ENCODE assay signal across 16 cellular contexts in genomic region chr10:124138195-124138882, GRCh38. TPM values are rescaled to one million over a fixed set of nuclear protein-coding genes. Genes with fewer than 3 reads are reported as not detected.
DNase-seq lines count a peak whose midpoint lies in the region; ATAC-seq and TF ChIP-seq lines count a peak whose summit lies in the region.
"Had no signal": no experiment of that assay in that cellular context is flagged by ENCODE, and none has a peak within 500 bp of the region (broad histone marks: within the 10 kb centered on the region; RNA-seq: fewer than 3 reads in every experiment).

No MANE protein-coding gene starts in this region.

- H3K36me3 ChIP-seq in muscle layer of duodenum (ENCODE audit: control insufficient read depth in 1 of 2, insufficient read depth in 2 of 2, low read length in 2 of 2) = no peaks in the 10 kb centered on the region
- no peaks in the 10 kb centered on the region for H3K36me3 ChIP-seq in tibial artery
- H3K36me3 ChIP-seq: Peyer's patch, thyroid gland had no signal

- intact Hi-C loops in tibial artery (cut with DNase I; ENCODE audit: low total_unique reads) = no loop called here

- no peak for ATAC-seq in activated naive CD8-positive, alpha-beta T cell treated with anti-CD3 and anti-CD28 coated beads, Interleukin-2, amount 10 ng/mL, durations not matched to agents 7 days and 5 days (ENCODE audit: low read depth)
- ATAC-seq in GM19351 (IDR thresholded peaks at IDR 0.05; ENCODE audit: unreplicated experiment) = no peak

- no peaks in the 10 kb centered on the region for H3K4me1 Mint-ChIP-seq in activated naive CD8-positive, alpha-beta T cell treated with anti-CD3 and anti-CD28 coated beads, Interleukin-2, amount 10 ng/mL, durations not matched to agents 7 days and 5 days
- no peaks in the 10 kb centered on the region for H3K4me1 Mint-ChIP-seq in activated naive CD8-positive, alpha-beta T cell treated with anti-CD3 and anti-CD28 coated beads for 36 hours

- peaks cover 11% of the 10 kb centered on the region for H3K27me3 Mint-ChIP-seq in activated naive CD8-positive, alpha-beta T cell treated with anti-CD3 and anti-CD28 coated beads, Interleukin-2, amount 10 ng/mL, durations not matched to agents 7 days and 5 days
- no peaks in the 10 kb centered on the region for H3K27me3 Mint-ChIP-seq in activated naive CD8-positive, alpha-beta T cell treated with anti-CD3 and anti-CD28 coated beads for 36 hours
- H3K27me3 Mint-ChIP-seq: naive B cell had no signal

- no peaks in the 10 kb centered on the region for H3K27me3 ChIP-seq in muscle layer of duodenum (ENCODE audit: low read depth, low read length)
- no peaks in the 10 kb centered on the region for H3K27me3 ChIP-seq in tibial artery
- H3K27me3 ChIP-seq: Peyer's patch, thyroid gland had no signal

- H3K9me3 Mint-ChIP-seq in activated naive CD8-positive, alpha-beta T cell treated with anti-CD3 and anti-CD28 coated beads, Interleukin-2, amount 10 ng/mL, durations not matched to agents 7 days and 5 days = no peaks in the 10 kb centered on the region
- no peaks in the 10 kb centered on the region for H3K9me3 Mint-ChIP-seq in activated naive CD8-positive, alpha-beta T cell treated with anti-CD3 and anti-CD28 coated beads for 36 hours
- H3K9me3 Mint-ChIP-seq: naive B cell had no signal

- TF ChIP-seq CTCF in fibroblast of villous mesenchyme (IDR thresholded peaks at IDR 0.05; ENCODE audit: insufficient read depth, low read depth, low read length) (no peak), tibial artery (IDR thresholded peaks at IDR 0.05) (no peak)

- H3K9me3 ChIP-seq in muscle layer of duodenum (ENCODE audit: control insufficient read depth in 1 of 2, low read length in 2 of 2) (peaks cover 0 to 3% of the 10 kb centered on the region in 2 donors), tibial artery (no peaks in the 10 kb centered on the region)
- H3K9me3 ChIP-seq: Peyer's patch, thyroid gland had no signal

- H3K4me1 ChIP-seq in muscle layer of duodenum (ENCODE audit: control insufficient read depth in 1 of 2, insufficient read depth in 2 of 2, low read length in 2 of 2) (no peaks in the 10 kb centered on the region), tibial artery (peaks cover 0 to 17% (median 8%) of the 10 kb centered on the region in 4 donors)
- H3K4me1 ChIP-seq: Peyer's patch, thyroid gland had no signal

- H3K4me3 ChIP-seq in fibroblast of villous mesenchyme (ENCODE audit: low read depth, low read length) (no peak overlapping the region), muscle layer of duodenum (ENCODE audit: low read depth in 1 of 2, low read length in 2 of 2) (no peak overlapping the region), tibial artery (no peak overlapping the region)
- H3K4me3 ChIP-seq: Peyer's patch, thyroid gland had no signal

- POLR2A ChIA-PET in activated naive CD8-positive, alpha-beta T cell treated with anti-CD3 and anti-CD28 coated beads, Interleukin-2, amount 10 ng/mL, durations not matched to agents 7 days and 5 days (lab: Charles Lee) = no interaction called here

- DNase-seq in activated naive CD8-positive, alpha-beta T cell treated with anti-CD3 and anti-CD28 coated beads, Interleukin-2, amount 10 ng/mL, durations not matched to agents 7 days and 5 days = no peak
- DNase-seq in activated naive CD8-positive, alpha-beta T cell treated with anti-CD3 and anti-CD28 coated beads for 36 hours = no peak
- DNase-seq in fibroblast of villous mesenchyme (ENCODE audit: low read depth) (peak; percentile 83), tibial artery (peak; percentile 60 to 79), SW480 (ENCODE audit: low spot score) (no peak)
- DNase-seq in stimulated activated CD4-positive, alpha-beta T cell treated with anti-CD3 and anti-CD28 coated beads, Interleukin-4, amount 100 ng/mL, for 4 hours = no peak
- DNase-seq: activated CD4-positive, alpha-beta T cell treated with anti-CD3 and anti-CD28 coated beads, Interleukin-2, amount 50 U/mL, for 1 hour; activated T-cell treated with anti-CD3 and anti-CD28 coated beads, Interleukin-2, amount 50 U/mL, for 48 hours; naive B cell; NCI-H1417; NCI-H510A treated with DMSO at 0.1 percent for 48 hours; thyroid gland had no signal

- peak overlapping the region; percentile 42 for H3K27ac Mint-ChIP-seq in activated naive CD8-positive, alpha-beta T cell treated with anti-CD3 and anti-CD28 coated beads, Interleukin-2, amount 10 ng/mL, durations not matched to agents 7 days and 5 days
- no peak overlapping the region for H3K27ac Mint-ChIP-seq in activated naive CD8-positive, alpha-beta T cell treated with anti-CD3 and anti-CD28 coated beads for 36 hours

- H3K4me3 Mint-ChIP-seq in activated naive CD8-positive, alpha-beta T cell treated with anti-CD3 and anti-CD28 coated beads, Interleukin-2, amount 10 ng/mL, durations not matched to agents 7 days and 5 days = no peak overlapping the region
- no peak overlapping the region for H3K4me3 Mint-ChIP-seq in activated naive CD8-positive, alpha-beta T cell treated with anti-CD3 and anti-CD28 coated beads for 36 hours
- H3K4me3 Mint-ChIP-seq: naive B cell had no signal

- no peaks in the 10 kb centered on the region for H3K36me3 Mint-ChIP-seq in activated naive CD8-positive, alpha-beta T cell treated with anti-CD3 and anti-CD28 coated beads, Interleukin-2, amount 10 ng/mL, durations not matched to agents 7 days and 5 days
- H3K36me3 Mint-ChIP-seq in activated naive CD8-positive, alpha-beta T cell treated with anti-CD3 and anti-CD28 coated beads for 36 hours = no peaks in the 10 kb centered on the region
- H3K36me3 Mint-ChIP-seq: naive B cell had no signal

- H3K27ac ChIP-seq in muscle layer of duodenum (ENCODE audit: low read length) (peak overlapping the region; percentile 22), tibial artery (peak overlapping the region; percentile 56 to 64)
- H3K27ac ChIP-seq: 22Rv1, Peyer's patch, thyroid gland had no signal

RNA-seq across cellular contexts. Expression of gene CHST15, which starts 44.9 kb away (rescaled TPM):
- under 1 TPM; 0.28 to 0.60 TPM for total RNA-seq in activated naive CD8-positive, alpha-beta T cell treated with anti-CD3 and anti-CD28 coated beads, Interleukin-2, amount 10 ng/mL, durations not matched to agents 7 days and 5 days
- total RNA-seq in activated naive CD8-positive, alpha-beta T cell treated with anti-CD3 and anti-CD28 coated beads for 36 hours = under 1 TPM; 0.12 to 0.25 TPM
- total RNA-seq in fibroblast of villous mesenchyme = 7.4 and 16.4 TPM in 2 replicates

Comparison
In these comparisons a context has a peak if more than half of its experiments do, and no peak if none do; other contexts are left out.
1. DNase-seq: peak in fibroblast of villous mesenchyme (single experiment) and tibial artery (2 of 2); none in activated naive CD8-positive, alpha-beta T cell treated with anti-CD3 and anti-CD28 coated beads, Interleukin-2, amount 10 ng/mL, durations not matched to agents 7 days and 5 days (single experiment), activated naive CD8-positive, alpha-beta T cell treated with anti-CD3 and anti-CD28 coated beads for 36 hours (single experiment), stimulated activated CD4-positive, alpha-beta T cell treated with anti-CD3 and anti-CD28 coated beads, Interleukin-4, amount 100 ng/mL, for 4 hours (0 of 2) and SW480 (single experiment).